Comparison of ENCODE assay signal across 8 cellular contexts in the genomic region with DNA sequence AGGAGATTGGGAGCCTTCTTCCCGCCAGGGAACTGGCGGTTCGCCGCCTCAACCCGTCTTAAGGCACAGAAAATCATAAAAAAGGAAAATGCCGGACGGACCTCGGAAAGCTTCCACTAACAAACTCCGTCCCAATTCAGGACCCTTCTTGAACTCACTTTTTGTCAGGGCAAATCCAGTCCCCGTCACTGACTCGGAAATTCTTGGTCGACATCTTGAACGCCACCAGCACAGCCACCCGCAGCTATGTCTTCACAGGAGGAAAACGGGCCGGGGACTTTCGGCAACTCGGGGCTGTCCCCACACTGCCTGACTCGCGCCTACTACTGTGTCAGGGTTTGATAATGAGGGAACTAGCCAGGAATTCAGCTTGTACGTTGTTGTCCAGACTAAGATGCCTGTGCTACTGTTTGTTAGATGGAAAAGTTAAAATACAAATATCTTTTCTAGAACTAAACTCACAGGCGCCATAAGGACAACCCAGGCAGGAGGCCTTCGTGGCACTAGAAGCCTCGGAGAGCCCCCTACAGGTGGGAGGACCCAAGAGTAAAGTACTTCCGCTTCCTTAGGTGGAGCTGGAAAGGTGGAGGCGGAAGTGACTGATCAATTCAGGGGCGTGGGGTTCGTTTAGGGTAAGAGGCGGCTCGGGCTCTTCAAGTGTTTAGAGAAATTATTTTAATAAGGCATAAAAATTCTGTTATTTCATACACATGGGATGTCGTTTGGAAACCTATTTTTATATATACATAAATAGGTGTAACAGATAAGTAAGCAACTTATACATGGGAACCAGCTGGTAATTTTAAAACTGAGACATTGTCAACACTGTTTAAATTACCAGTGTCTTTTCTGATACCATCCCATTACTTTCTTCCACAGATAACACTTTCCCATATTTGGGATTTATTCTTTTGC. TPM values are rescaled to one million over a fixed set of nuclear protein-coding genes. Genes with fewer than 3 reads are reported as not detected.
DNase-seq lines count a peak whose midpoint lies in the region; ATAC-seq and TF ChIP-seq lines count a peak whose summit lies in the region.

A gene with protein sequence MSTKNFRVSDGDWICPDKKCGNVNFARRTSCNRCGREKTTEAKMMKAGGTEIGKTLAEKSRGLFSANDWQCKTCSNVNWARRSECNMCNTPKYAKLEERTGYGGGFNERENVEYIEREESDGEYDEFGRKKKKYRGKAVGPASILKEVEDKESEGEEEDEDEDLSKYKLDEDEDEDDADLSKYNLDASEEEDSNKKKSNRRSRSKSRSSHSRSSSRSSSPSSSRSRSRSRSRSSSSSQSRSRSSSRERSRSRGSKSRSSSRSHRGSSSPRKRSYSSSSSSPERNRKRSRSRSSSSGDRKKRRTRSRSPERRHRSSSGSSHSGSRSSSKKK (minus strand): TSS at position 254 of the 915 bp plus-strand sequence. CDS start 40 bp downstream, at position 214.

- TF ChIP-seq CTCF in chondrocyte (IDR thresholded peaks at IDR 0.05) (peak; percentile 88), kidney epithelial cell (IDR thresholded peaks at IDR 0.05; ENCODE audit: insufficient read depth, low read length, poor library complexity, severe bottlenecking) (peak; percentile 75)

- H3K4me3 Mint-ChIP-seq in chondrocyte (ENCODE audit: unreplicated experiment): peak within 1 kb of the TSS; percentile 84

- H3K27me3 ChIP-seq in kidney epithelial cell (ENCODE audit: control insufficient read depth, insufficient read depth, low read length): no peaks in the 10 kb centered on the region

- peak within 1 kb of the TSS; percentile 100 for H3K27ac Mint-ChIP-seq in chondrocyte (ENCODE audit: unreplicated experiment)

- H3K36me3 Mint-ChIP-seq in chondrocyte (ENCODE audit: low read depth): peaks cover 3% of the 10 kb centered on the region

- no peaks in the 10 kb centered on the region for H3K9me3 Mint-ChIP-seq in chondrocyte (ENCODE audit: low read depth)

- DNase-seq in AG20443 (ENCODE audit: low spot score): peak; percentile 95
- DNase-seq in NCI-H460 (ENCODE audit: extremely low read depth, low read depth): peak; percentile 98
- peak; percentile 80 for DNase-seq in activated CD4-positive, alpha-beta T cell treated with anti-CD3 and anti-CD28 coated beads for 1 hour
- peak; percentile 88 for DNase-seq in chondrocyte (ENCODE audit: low spot score)
- peak; percentile 89 for DNase-seq in kidney epithelial cell (ENCODE audit: low read depth)
- DNase-seq in stimulated activated CD4-positive, alpha-beta T cell treated with anti-CD3 and anti-CD28 coated beads, Interleukin-1b, Interleukin-23, amount 100 ng/mL, for 1 hour (ENCODE audit: low read depth in 2 of 2): peak; percentile 74 to 82

- peak within 1 kb of the TSS; percentile 71 for H3K4me3 ChIP-seq in kidney epithelial cell (ENCODE audit: low read depth, low read length)

- peaks cover 22% of the 10 kb centered on the region for H3K4me1 Mint-ChIP-seq in chondrocyte (ENCODE audit: low read depth)

- ATAC-seq in GM19035 (IDR thresholded peaks at IDR 0.05; ENCODE audit: unreplicated experiment): peak; percentile 100
- ATAC-seq in HG03378 (IDR thresholded peaks at IDR 0.05; ENCODE audit: unreplicated experiment): peak; percentile 99

- H3K36me3 ChIP-seq in kidney epithelial cell (ENCODE audit: control insufficient read depth, insufficient read depth, low read length): no peaks in the 10 kb centered on the region

- H3K27me3 Mint-ChIP-seq in chondrocyte (ENCODE audit: low read depth): no peaks in the 10 kb centered on the region

RNA-seq across cellular contexts. Expression of the gene that starts here (rescaled TPM):
- total RNA-seq in NCI-H460 (2014; rRNA removed; shearing (Covaris generic)): 35.7 and 49.4 TPM in 2 replicates
- 77.7 and 139 TPM in 2 replicates for polyA plus RNA-seq in NCI-H460 (2014; cell fraction: nucleus; rRNA removed)
- total RNA-seq in chondrocyte (60.6 to 110 TPM (median 60.7 TPM) in 3 replicates), kidney epithelial cell (43.3 and 45.3 TPM in 2 replicates)

Comparison
In these comparisons a context has a peak if more than half of its experiments do, and no peak if none do; other contexts are left out.
1. Peak in every context shown above with its lines: DNase-seq, ATAC-seq and H3K4me3 ChIP-seq.